ENCODE assay signal across 1 cellular context in genomic region chr10:33326897-33327296, GRCh38.
TF ChIP-seq lines count a peak whose summit lies in the region.

No MANE protein-coding gene starts in this region.

TF ChIP-seq in HepG2, 621 proteins besides CTCF, POLR2A, EP300 and RAD21 (continued from another document):
- no peak for TF ChIP-seq TFAP4 (IDR thresholded peaks at IDR 0.05; ENCODE audit: borderline replicate concordance, low read depth)
- TF ChIP-seq AHR (CRISPR knock-in tag; IDR thresholded peaks at IDR 0.05), result no peak
- TF ChIP-seq SOX5 (CRISPR knock-in tag; IDR thresholded peaks at IDR 0.05; ENCODE audit: borderline replicate concordance), result 0 out of 2 replicates have a peak, but pooled peaks have one; percentile 49
- TF ChIP-seq, protein P1, sequence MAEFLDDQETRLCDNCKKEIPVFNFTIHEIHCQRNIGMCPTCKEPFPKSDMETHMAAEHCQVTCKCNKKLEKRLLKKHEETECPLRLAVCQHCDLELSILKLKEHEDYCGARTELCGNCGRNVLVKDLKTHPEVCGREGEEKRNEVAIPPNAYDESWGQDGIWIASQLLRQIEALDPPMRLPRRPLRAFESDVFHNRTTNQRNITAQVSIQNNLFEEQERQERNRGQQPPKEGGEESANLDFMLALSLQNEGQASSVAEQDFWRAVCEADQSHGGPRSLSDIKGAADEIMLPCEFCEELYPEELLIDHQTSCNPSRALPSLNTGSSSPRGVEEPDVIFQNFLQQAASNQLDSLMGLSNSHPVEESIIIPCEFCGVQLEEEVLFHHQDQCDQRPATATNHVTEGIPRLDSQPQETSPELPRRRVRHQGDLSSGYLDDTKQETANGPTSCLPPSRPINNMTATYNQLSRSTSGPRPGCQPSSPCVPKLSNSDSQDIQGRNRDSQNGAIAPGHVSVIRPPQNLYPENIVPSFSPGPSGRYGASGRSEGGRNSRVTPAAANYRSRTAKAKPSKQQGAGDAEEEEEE (CRISPR knock-in tag; IDR thresholded peaks at IDR 0.05; ENCODE audit: borderline replicate concordance), result no peak
- peak; percentile 68; the same call in 1 of the 2 replicates for TF ChIP-seq ZNF12 (CRISPR knock-in tag; IDR thresholded peaks at IDR 0.05)
- TF ChIP-seq POGZ (CRISPR knock-in tag; IDR thresholded peaks at IDR 0.05), result peak; percentile 64
- peak; percentile 91 for TF ChIP-seq ONECUT2 (CRISPR knock-in tag; IDR thresholded peaks at IDR 0.05)
- 0 out of 2 replicates have a peak, but pooled peaks have one; percentile 36 for TF ChIP-seq NR2F2 (IDR thresholded peaks at IDR 0.05; ENCODE audit: borderline replicate concordance, low read depth)
- TF ChIP-seq ARID5B (CRISPR knock-in tag; IDR thresholded peaks at IDR 0.05), result peak; percentile 84
- no peak for TF ChIP-seq ZFP36L1 (CRISPR knock-in tag; IDR thresholded peaks at IDR 0.05)
- no peak for TF ChIP-seq ZNF441 (CRISPR knock-in tag; IDR thresholded peaks at IDR 0.05; ENCODE audit: borderline replicate concordance)
- peak; percentile 30; the same call in 1 of the 2 replicates for TF ChIP-seq MED1 (CRISPR knock-in tag; IDR thresholded peaks at IDR 0.05)
- TF ChIP-seq FOXP1 (IDR thresholded peaks at IDR 0.05), result no peak
- peak; percentile 87 for TF ChIP-seq FOXP1 (CRISPR knock-in tag; IDR thresholded peaks at IDR 0.05)
- TF ChIP-seq MIXL1 (CRISPR knock-in tag; IDR thresholded peaks at IDR 0.05), result peak; percentile 78
- no peak for TF ChIP-seq ZNF576 (CRISPR knock-in tag; IDR thresholded peaks at IDR 0.05)
- peak; percentile 41; the same call in 1 of the 2 replicates for TF ChIP-seq KAT2B (IDR thresholded peaks at IDR 0.05; ENCODE audit: borderline replicate concordance, low read depth, low read length)
- TF ChIP-seq, protein P2, sequence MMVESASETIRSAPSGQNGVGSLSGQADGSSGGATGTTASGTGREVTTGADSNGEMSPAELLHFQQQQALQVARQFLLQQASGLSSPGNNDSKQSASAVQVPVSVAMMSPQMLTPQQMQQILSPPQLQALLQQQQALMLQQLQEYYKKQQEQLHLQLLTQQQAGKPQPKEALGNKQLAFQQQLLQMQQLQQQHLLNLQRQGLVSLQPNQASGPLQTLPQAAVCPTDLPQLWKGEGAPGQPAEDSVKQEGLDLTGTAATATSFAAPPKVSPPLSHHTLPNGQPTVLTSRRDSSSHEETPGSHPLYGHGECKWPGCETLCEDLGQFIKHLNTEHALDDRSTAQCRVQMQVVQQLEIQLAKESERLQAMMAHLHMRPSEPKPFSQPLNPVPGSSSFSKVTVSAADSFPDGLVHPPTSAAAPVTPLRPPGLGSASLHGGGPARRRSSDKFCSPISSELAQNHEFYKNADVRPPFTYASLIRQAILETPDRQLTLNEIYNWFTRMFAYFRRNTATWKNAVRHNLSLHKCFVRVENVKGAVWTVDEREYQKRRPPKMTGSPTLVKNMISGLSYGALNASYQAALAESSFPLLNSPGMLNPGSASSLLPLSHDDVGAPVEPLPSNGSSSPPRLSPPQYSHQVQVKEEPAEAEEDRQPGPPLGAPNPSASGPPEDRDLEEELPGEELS (CRISPR knock-in tag; IDR thresholded peaks at IDR 0.05), result peak; percentile 72
- TF ChIP-seq MIER3 (CRISPR knock-in tag; IDR thresholded peaks at IDR 0.05; ENCODE audit: borderline replicate concordance), result no peak
- TF ChIP-seq HHEX (CRISPR knock-in tag; IDR thresholded peaks at IDR 0.05), result peak; percentile 37; the same call in 1 of the 2 replicates
- TF ChIP-seq FOXJ3 (CRISPR knock-in tag; IDR thresholded peaks at IDR 0.05; ENCODE audit: borderline replicate concordance), result peak; percentile 83; the same call in 1 of the 2 replicates
- TF ChIP-seq MAFK (conservative IDR thresholded peaks at IDR 0.05 in 1 of 2, IDR thresholded peaks at IDR 0.05 in 1 of 2; ENCODE audit: low read length in 2 of 2), result peak; percentile 29 to 41; a peak in 2 of 4 replicates
- TF ChIP-seq FOXO1 (CRISPR knock-in tag; IDR thresholded peaks at IDR 0.05), result peak; percentile 44; the same call in 1 of the 2 replicates
- TF ChIP-seq NR2F1 (CRISPR knock-in tag; IDR thresholded peaks at IDR 0.05), result 0 out of 4 replicates have a peak, but pooled peaks of 1 of the 2 experiments have one; percentile 25
- TF ChIP-seq ZNF777 (CRISPR knock-in tag; IDR thresholded peaks at IDR 0.05), result no peak
- no peak for TF ChIP-seq GMEB2 (CRISPR knock-in tag; IDR thresholded peaks at IDR 0.05; ENCODE audit: low read depth)
- TF ChIP-seq BCL6 (CRISPR knock-in tag; IDR thresholded peaks at IDR 0.05), result peak; percentile 83
- TF ChIP-seq FOXK1 (CRISPR knock-in tag; IDR thresholded peaks at IDR 0.05; ENCODE audit: borderline replicate concordance, low read depth), result peak; percentile 47; the same call in 1 of the 2 replicates
- peak; percentile 33; the same call in 1 of the 2 replicates for TF ChIP-seq NR2F6 (IDR thresholded peaks at IDR 0.05)
- TF ChIP-seq NR2F6 (CRISPR knock-in tag; IDR thresholded peaks at IDR 0.05), result no peak
- peak; percentile 40; the same call in 1 of the 2 replicates for TF ChIP-seq RCOR2 (CRISPR knock-in tag; IDR thresholded peaks at IDR 0.05)
